In the genomic region with DNA sequence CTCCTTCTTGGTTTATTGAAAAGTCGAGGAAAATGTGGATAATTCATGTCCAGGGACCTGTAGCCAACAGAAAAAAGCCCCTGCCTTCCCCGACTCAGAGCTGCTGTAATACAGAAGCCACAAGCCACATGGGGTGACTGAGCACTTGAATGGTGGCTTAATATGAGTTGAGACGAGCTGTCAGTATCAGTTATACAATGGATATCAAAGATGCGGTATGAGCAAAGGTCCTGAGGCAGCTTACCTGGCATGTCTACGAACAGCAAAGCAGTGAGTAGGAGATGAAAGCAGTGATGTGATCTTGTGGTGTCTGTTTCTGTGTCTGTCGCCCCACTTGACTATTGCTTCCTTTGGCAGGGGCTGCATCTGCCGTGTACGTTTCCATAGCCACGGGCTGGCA, we compare ENCODE assay signal across 20 cellular contexts. TPM values are rescaled to one million over a fixed set of nuclear protein-coding genes. Genes with fewer than 3 reads are reported as not detected.
DNase-seq lines count a peak whose midpoint lies in the region; ATAC-seq and TF ChIP-seq lines count a peak whose summit lies in the region.
"Had no signal": no experiment of that assay in that cellular context is flagged by ENCODE, and none has a peak within 500 bp of the region (broad histone marks: within the 10 kb centered on the region; RNA-seq: fewer than 3 reads in every experiment).

No MANE protein-coding gene starts in this region.

- H4K91ac ChIP-seq in trophoblast cell (ENCODE audit: low read depth, low read length): no peak overlapping the region

- BruUV-seq in PC-3 (replicated peaks; lab: Mats Ljungman, UMichigan): no TSS peak

- H3K36me3 ChIP-seq in PC-3 (ENCODE audit: low read depth, low read length) (no peaks in the 10 kb centered on the region), trophoblast cell (ENCODE audit: control insufficient read depth in 1 of 2, insufficient read depth in 2 of 2, low read length in 2 of 2) (no peaks in the 10 kb centered on the region), sigmoid colon (no peaks in the 10 kb centered on the region)
- H3K36me3 ChIP-seq: BLaER1 had no signal

- H3K14ac ChIP-seq in trophoblast cell (ENCODE audit: low read length): no peak overlapping the region

- peaks cover 0 to 4% of the 10 kb centered on the region in 2 donors for H3K36me3 Mint-ChIP-seq in activated naive CD4-positive, alpha-beta T cell treated with anti-CD3 and anti-CD28 coated beads, Interleukin-2, amount 50 U/mL, for 72 hours
- H3K36me3 Mint-ChIP-seq in activated naive CD4-positive, alpha-beta T cell treated with anti-CD3 and anti-CD28 coated beads for 36 hours (ENCODE audit: low read depth): no peaks in the 10 kb centered on the region
- H3K36me3 Mint-ChIP-seq in dendritic cell treated with granulocyte-macrophage colony-stimulating factor and Interleukin-4, amounts not matched to agents 40 ng/mL and 50 ng/mL, for 4 days (ENCODE audit: low read depth): no peaks in the 10 kb centered on the region
- no peaks in the 10 kb centered on the region for H3K36me3 Mint-ChIP-seq in activated CD8-positive, alpha-beta T cell treated with anti-CD3 and anti-CD28 coated beads for 36 hours (ENCODE audit: low read depth)
- H3K36me3 Mint-ChIP-seq: CD4-positive, alpha-beta memory T cell had no signal

- peaks cover 18% of the 10 kb centered on the region for H3K4me1 Mint-ChIP-seq in activated naive CD4-positive, alpha-beta T cell treated with anti-CD3 and anti-CD28 coated beads for 36 hours (ENCODE audit: low read depth)
- H3K4me1 Mint-ChIP-seq in dendritic cell treated with granulocyte-macrophage colony-stimulating factor and Interleukin-4, amounts not matched to agents 40 ng/mL and 50 ng/mL, for 4 days (ENCODE audit: low read depth): peaks cover 35% of the 10 kb centered on the region
- peaks cover 20% of the 10 kb centered on the region for H3K4me1 Mint-ChIP-seq in activated CD8-positive, alpha-beta T cell treated with anti-CD3 and anti-CD28 coated beads for 36 hours (ENCODE audit: low read depth)

- H4K8ac ChIP-seq in trophoblast cell (ENCODE audit: low read depth, low read length): no peak overlapping the region

- H3K9ac ChIP-seq in PC-3 (ENCODE audit: low read length) (peak overlapping the region; percentile 67), trophoblast cell (ENCODE audit: low read length) (no peak overlapping the region)
- H3K9ac ChIP-seq: BLaER1 had no signal

- no peak overlapping the region for H2AFZ ChIP-seq in PC-3 (ENCODE audit: low read length)
- no peak overlapping the region for H2AFZ ChIP-seq in trophoblast cell (ENCODE audit: insufficient read depth, low read length, poor library complexity)

- H4K20me1 ChIP-seq in PC-3 (ENCODE audit: low read length): no peaks in the 10 kb centered on the region
- H4K20me1 ChIP-seq: BLaER1 had no signal

- POLR2A ChIA-PET in PC-3 (lab: Charles Lee; ENCODE audit: unreplicated experiment): no interaction called here
- POLR2A ChIA-PET in activated CD8-positive, alpha-beta T cell treated with anti-CD3 and anti-CD28 coated beads for 36 hours (lab: Charles Lee): interaction anchor here (0.6 to 1.9 kb wide), 6 partner anchors 8 to 1458 kb away, joined by 3 to 8 read pairs (median 4); a partner anchor contains a TSS

- no peak for TF ChIP-seq CTCF in PC-3 (conservative IDR thresholded peaks at IDR 0.05; ENCODE audit: low read depth, low read length)
- TF ChIP-seq CTCF in activated CD8-positive, alpha-beta T cell treated with anti-CD3 and anti-CD28 coated beads for 36 hours (IDR thresholded peaks at IDR 0.05): no peak
- TF ChIP-seq CTCF in sigmoid colon (IDR thresholded peaks at IDR 0.05): no peak

- H3K9me3 ChIP-seq in PC-3 (ENCODE audit: low read length) (no peaks in the 10 kb centered on the region), trophoblast cell (ENCODE audit: insufficient read depth, low read depth, low read length) (peaks cover 2% of the 10 kb centered on the region), sigmoid colon (no peaks in the 10 kb centered on the region)
- H3K9me3 ChIP-seq: BLaER1 had no signal

- WGBS in trophoblast cell (ENCODE audit: extremely low coverage, insufficient coverage, insufficient read length): no CpG with 5 or more reads among the region's 9 CpGs
- WGBS in sigmoid colon, 2 donors: 68 to 69% methylated on average over 9 of the region's 9 CpGs

- no peak overlapping the region for H3K23ac ChIP-seq in trophoblast cell (ENCODE audit: low read length)

- CTCF ChIA-PET in activated naive CD4-positive, alpha-beta T cell treated with anti-CD3 and anti-CD28 coated beads for 36 hours (lab: Charles Lee): interaction anchor here (0.5 to 1.6 kb wide), 2 partner anchors 75 to 199 kb away, joined by 4 to 5 read pairs; no protein-coding TSS in a partner anchor
- CTCF ChIA-PET in PC-3 (lab: Charles Lee): no interaction called here
- CTCF ChIA-PET in activated CD8-positive, alpha-beta T cell treated with anti-CD3 and anti-CD28 coated beads for 36 hours (lab: Charles Lee): interaction anchor here (1.3 to 1.5 kb wide), 2 partner anchors 22 to 23 kb away, joined by 3 to 4 read pairs; no protein-coding TSS in a partner anchor

- peaks cover 29% of the 10 kb centered on the region for H3K4me1 ChIP-seq in PC-3 (ENCODE audit: insufficient read depth, low read length)
- peaks cover 15 to 21% of the 10 kb centered on the region in 2 experiments for H3K4me1 ChIP-seq in trophoblast cell (ENCODE audit: control insufficient read depth in 1 of 2, insufficient read depth in 2 of 2, low read length in 2 of 2)
- peaks cover 0 to 17% (median 15%) of the 10 kb centered on the region in 4 donors for H3K4me1 ChIP-seq in sigmoid colon

- ATAC-seq in activated naive CD4-positive, alpha-beta T cell treated with anti-CD3 and anti-CD28 coated beads, Interleukin-2, amount 50 U/mL, for 72 hours: peak; percentile 38 to 56
- ATAC-seq in PC-3: no peak
- no peak for ATAC-seq in activated CD8-positive, alpha-beta T cell treated with anti-CD3 and anti-CD28 coated beads for 36 hours

- peak overlapping the region; percentile 2 for H2BK12ac ChIP-seq in trophoblast cell (ENCODE audit: low read length)

- H3K27ac ChIP-seq in PC-3 (ENCODE audit: low read length) (peak overlapping the region; percentile 87), trophoblast cell (ENCODE audit: low read depth, low read length) (no peak overlapping the region), sigmoid colon (no peak overlapping the region)
- H3K27ac ChIP-seq: A549, BLaER1, RWPE1 had no signal

- peak overlapping the region; percentile 2 for H2BK120ac ChIP-seq in trophoblast cell (ENCODE audit: insufficient read depth, low read length, poor library complexity)

- H4K12ac ChIP-seq in trophoblast cell (ENCODE audit: low read depth, low read length): no peak overlapping the region

- H2AK5ac ChIP-seq in trophoblast cell (ENCODE audit: low read length): peak overlapping the region; percentile 58

- TF ChIP-seq EP300 in sigmoid colon (IDR thresholded peaks at IDR 0.05): no peak

- H3K4me2 ChIP-seq in PC-3 (ENCODE audit: low read length) (peak overlapping the region; percentile 37), trophoblast cell (ENCODE audit: low read length) (no peak overlapping the region)
- H3K4me2 ChIP-seq: A549 had no signal

- H3K27me3 ChIP-seq in PC-3 (ENCODE audit: low read length): no peaks in the 10 kb centered on the region
- no peaks in the 10 kb centered on the region for H3K27me3 ChIP-seq in trophoblast cell (ENCODE audit: insufficient read depth, low read length)
- H3K27me3 ChIP-seq in sigmoid colon: no peaks in the 10 kb centered on the region
- H3K27me3 ChIP-seq: BLaER1 had no signal

- no peak overlapping the region for H3K4ac ChIP-seq in trophoblast cell (ENCODE audit: low read depth, low read length)

- peaks cover 0 to 3% of the 10 kb centered on the region in 2 donors for H3K9me3 Mint-ChIP-seq in activated naive CD4-positive, alpha-beta T cell treated with anti-CD3 and anti-CD28 coated beads, Interleukin-2, amount 50 U/mL, for 72 hours
- H3K9me3 Mint-ChIP-seq in activated naive CD4-positive, alpha-beta T cell treated with anti-CD3 and anti-CD28 coated beads for 36 hours: no peaks in the 10 kb centered on the region
- H3K9me3 Mint-ChIP-seq in dendritic cell treated with granulocyte-macrophage colony-stimulating factor and Interleukin-4, amounts not matched to agents 40 ng/mL and 50 ng/mL, for 4 days: no peaks in the 10 kb centered on the region
- no peaks in the 10 kb centered on the region for H3K9me3 Mint-ChIP-seq in activated CD8-positive, alpha-beta T cell treated with anti-CD3 and anti-CD28 coated beads for 36 hours

- no peak overlapping the region for H3K4me3 Mint-ChIP-seq in activated naive CD4-positive, alpha-beta T cell treated with anti-CD3 and anti-CD28 coated beads for 36 hours
- no peak overlapping the region for H3K4me3 Mint-ChIP-seq in dendritic cell treated with granulocyte-macrophage colony-stimulating factor and Interleukin-4, amounts not matched to agents 40 ng/mL and 50 ng/mL, for 4 days
- H3K4me3 Mint-ChIP-seq in activated CD8-positive, alpha-beta T cell treated with anti-CD3 and anti-CD28 coated beads for 36 hours: no peak overlapping the region
- H3K4me3 Mint-ChIP-seq: CD4-positive, alpha-beta memory T cell had no signal

- intact Hi-C loops in activated naive CD4-positive, alpha-beta T cell treated with anti-CD3 and anti-CD28 coated beads for 36 hours (cut with micrococcal nuclease): no loop called here
- intact Hi-C loops in PC-3 (cut with micrococcal nuclease): no loop called here
- intact Hi-C loops in dendritic cell treated with granulocyte-macrophage colony-stimulating factor and Interleukin-4, amounts not matched to agents 40 ng/mL and 50 ng/mL, for 4 days (cut with micrococcal nuclease): no loop called here
- intact Hi-C loops in activated CD8-positive, alpha-beta T cell treated with anti-CD3 and anti-CD28 coated beads for 36 hours (cut with micrococcal nuclease): no loop called here
- intact Hi-C loops in sigmoid colon (cut with DNase I): no loop called here

- H2BK5ac ChIP-seq in trophoblast cell (ENCODE audit: low read depth, low read length, poor library complexity): no peak overlapping the region

- no peak overlapping the region for H3K27ac Mint-ChIP-seq in activated naive CD4-positive, alpha-beta T cell treated with anti-CD3 and anti-CD28 coated beads, Interleukin-2, amount 50 U/mL, for 72 hours
- no peak overlapping the region for H3K27ac Mint-ChIP-seq in activated naive CD4-positive, alpha-beta T cell treated with anti-CD3 and anti-CD28 coated beads for 36 hours
- H3K27ac Mint-ChIP-seq in dendritic cell treated with granulocyte-macrophage colony-stimulating factor and Interleukin-4, amounts not matched to agents 40 ng/mL and 50 ng/mL, for 4 days: peak overlapping the region; percentile 16
- H3K27ac Mint-ChIP-seq in activated CD8-positive, alpha-beta T cell treated with anti-CD3 and anti-CD28 coated beads for 36 hours: no peak overlapping the region
- H3K27ac Mint-ChIP-seq: CD4-positive, alpha-beta memory T cell had no signal

- H3K27me3 Mint-ChIP-seq in activated naive CD4-positive, alpha-beta T cell treated with anti-CD3 and anti-CD28 coated beads for 36 hours (ENCODE audit: low read depth): no peaks in the 10 kb centered on the region
- H3K27me3 Mint-ChIP-seq in dendritic cell treated with granulocyte-macrophage colony-stimulating factor and Interleukin-4, amounts not matched to agents 40 ng/mL and 50 ng/mL, for 4 days: peaks cover 36% of the 10 kb centered on the region
- H3K27me3 Mint-ChIP-seq in activated CD8-positive, alpha-beta T cell treated with anti-CD3 and anti-CD28 coated beads for 36 hours: no peaks in the 10 kb centered on the region
- H3K27me3 Mint-ChIP-seq: CD4-positive, alpha-beta memory T cell had no signal

- no peak overlapping the region for H3K4me3 ChIP-seq in PC-3 (ENCODE audit: low read length)
- H3K4me3 ChIP-seq in trophoblast cell (ENCODE audit: low read depth, low read length): no peak overlapping the region
- no peak overlapping the region for H3K4me3 ChIP-seq in sigmoid colon
- H3K4me3 ChIP-seq: A549, BLaER1 had no signal

- H3K79me2 ChIP-seq in PC-3 (ENCODE audit: low read length) (no peaks in the 10 kb centered on the region), trophoblast cell (ENCODE audit: control insufficient read depth, insufficient read depth, low read length, poor library complexity) (peaks cover 2% of the 10 kb centered on the region)

- peak overlapping the region; percentile 19 for H3K18ac ChIP-seq in trophoblast cell (ENCODE audit: low read length)

- DNase-seq in activated naive CD4-positive, alpha-beta T cell treated with anti-CD3 and anti-CD28 coated beads, Interleukin-2, amount 50 U/mL, for 72 hours (ENCODE audit: low spot score in 2 of 2): no peak
- no peak for DNase-seq in activated naive CD4-positive, alpha-beta T cell treated with anti-CD3 and anti-CD28 coated beads for 36 hours
- DNase-seq in PC-3 (no peak), trophoblast cell (no peak), sigmoid colon (no peak)
- DNase-seq in activated CD8-positive, alpha-beta T cell treated with anti-CD3 and anti-CD28 coated beads for 36 hours: no peak
- DNase-seq: Calu3; CD4-positive, alpha-beta memory T cell; GOT3; KG1; NCI-H1105 treated with DMSO at 0.1 percent for 48 hours; NCI-H1694; NCI-H2081 treated with DMSO at 0.1 percent for 48 hours; NCI-H510A treated with DMSO at 0.1 percent for 48 hours; NCI-H774; SIG-M5 had no signal

- H3K79me1 ChIP-seq in trophoblast cell (ENCODE audit: low read length): peaks cover 13% of the 10 kb centered on the region

- H3F3A ChIP-seq in PC-3 (ENCODE audit: low read length, unreplicated experiment): no peaks in the 10 kb centered on the region

- H3K9me2 ChIP-seq in PC-3 (replicated peaks; ENCODE audit: low read length): no peaks in the 10 kb centered on the region

- TF ChIP-seq POLR2A in sigmoid colon (IDR thresholded peaks at IDR 0.05): no peak

RNA-seq across cellular contexts. Expression of a gene that starts 12.2 kb away (rescaled TPM):
- total RNA-seq in activated naive CD4-positive, alpha-beta T cell treated with anti-CD3 and anti-CD28 coated beads, Interleukin-2, amount 50 U/mL, for 72 hours: 10 to 100 TPM; 40.4 to 78.1 TPM
- 10 to 100 TPM; 82.8 to 86.2 TPM for total RNA-seq in activated naive CD4-positive, alpha-beta T cell treated with anti-CD3 and anti-CD28 coated beads for 36 hours
- total RNA-seq in PC-3 (2014; rRNA removed) (10.2 and 10.9 TPM in 2 replicates), sigmoid colon (1 to 10 TPM in 2 of 4 donors, under 1 TPM in 2; 0.36 to 2.2 (median 1.2) TPM)
- 22.5 and 22.8 TPM in 2 replicates for polyA plus RNA-seq in trophoblast cell (2013)
- 10 to 100 TPM; 53.1 to 57.7 TPM for total RNA-seq in activated CD8-positive, alpha-beta T cell treated with anti-CD3 and anti-CD28 coated beads for 36 hours
- polyA plus RNA-seq in sigmoid colon: 10 to 100 TPM in 1 of 3 donors, 1 to 10 TPM in 2; 5.4 to 19.3 (median 8.1) TPM

RNA-seq across cellular contexts. Expression of a gene that starts 51.9 kb away (rescaled TPM):
- total RNA-seq in activated naive CD4-positive, alpha-beta T cell treated with anti-CD3 and anti-CD28 coated beads, Interleukin-2, amount 50 U/mL, for 72 hours: not detected
- total RNA-seq in activated naive CD4-positive, alpha-beta T cell treated with anti-CD3 and anti-CD28 coated beads for 36 hours: not detected
- total RNA-seq in PC-3 (2014; rRNA removed) (not detected in 2 replicates), sigmoid colon (not detected)
- polyA plus RNA-seq in trophoblast cell (2013): not detected in 2 replicates
- total RNA-seq in activated CD8-positive, alpha-beta T cell treated with anti-CD3 and anti-CD28 coated beads for 36 hours: not detected
- not detected for polyA plus RNA-seq in sigmoid colon
- total RNA-seq: Calu3; CD4-positive, alpha-beta memory T cell had no signal
- polyA plus RNA-seq: A549; CD4-positive, alpha-beta memory T cell had no signal

RNA-seq across cellular contexts. Expression of a gene that starts 56.7 kb away (rescaled TPM):
- not detected for total RNA-seq in activated naive CD4-positive, alpha-beta T cell treated with anti-CD3 and anti-CD28 coated beads, Interleukin-2, amount 50 U/mL, for 72 hours
- total RNA-seq in activated naive CD4-positive, alpha-beta T cell treated with anti-CD3 and anti-CD28 coated beads for 36 hours: not detected
- not detected in 2 replicates for total RNA-seq in PC-3 (2014; rRNA removed)
- polyA plus RNA-seq in trophoblast cell (2013): not detected in 2 replicates
- total RNA-seq in activated CD8-positive, alpha-beta T cell treated with anti-CD3 and anti-CD28 coated beads for 36 hours: not detected
- not detected for total RNA-seq in sigmoid colon
- not detected for polyA plus RNA-seq in sigmoid colon
- total RNA-seq: Calu3; CD4-positive, alpha-beta memory T cell had no signal
- polyA plus RNA-seq: A549; CD4-positive, alpha-beta memory T cell had no signal

RNA-seq across cellular contexts. Expression of a gene that starts 59.6 kb away (rescaled TPM):
- not detected for total RNA-seq in activated naive CD4-positive, alpha-beta T cell treated with anti-CD3 and anti-CD28 coated beads, Interleukin-2, amount 50 U/mL, for 72 hours
- total RNA-seq in activated naive CD4-positive, alpha-beta T cell treated with anti-CD3 and anti-CD28 coated beads for 36 hours: not detected
- total RNA-seq in PC-3 (2014; rRNA removed): not detected in 2 replicates
- not detected in 2 replicates for polyA plus RNA-seq in trophoblast cell (2013)
- total RNA-seq in activated CD8-positive, alpha-beta T cell treated with anti-CD3 and anti-CD28 coated beads for 36 hours: not detected
- total RNA-seq in sigmoid colon: not detected
- not detected for polyA plus RNA-seq in sigmoid colon
- total RNA-seq: Calu3; CD4-positive, alpha-beta memory T cell had no signal
- polyA plus RNA-seq: A549; CD4-positive, alpha-beta memory T cell had no signal

Comparison
In these comparisons a context has a peak if more than half of its experiments do, and no peak if none do; other contexts are left out.
1. ATAC-seq: peak in activated naive CD4-positive, alpha-beta T cell treated with anti-CD3 and anti-CD28 coated beads, Interleukin-2, amount 50 U/mL, for 72 hours (2 of 2); none in PC-3 (single experiment) and activated CD8-positive, alpha-beta T cell treated with anti-CD3 and anti-CD28 coated beads for 36 hours (single experiment).